ENCODE assay signal across 21 cellular contexts in the genomic region with DNA sequence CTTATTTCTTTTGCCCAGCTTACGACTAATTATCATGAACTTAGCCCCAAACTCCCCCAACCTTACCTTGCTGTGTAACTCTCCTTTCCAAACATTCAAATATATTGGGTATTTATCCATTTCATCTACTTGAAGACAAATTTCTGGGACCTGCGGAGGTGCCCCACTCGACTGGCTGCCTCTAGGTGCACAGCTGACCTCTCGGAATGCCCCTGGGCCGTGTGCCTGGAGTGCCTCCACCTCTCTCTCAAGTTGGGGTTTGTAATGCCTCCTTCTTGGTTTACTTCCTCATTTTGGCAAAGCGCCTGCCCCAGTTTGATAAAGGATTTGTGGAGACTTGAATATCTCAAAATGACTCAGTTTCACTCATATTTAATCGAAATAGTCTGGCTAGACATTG.
"Had no signal": no experiment of that assay in that cellular context is flagged by ENCODE, and none has a peak within 500 bp of the region (broad histone marks: within the 10 kb centered on the region; RNA-seq: fewer than 3 reads in every experiment).

No MANE protein-coding gene starts in this region.

- H3K4me3 Mint-ChIP-seq: activated naive CD8-positive, alpha-beta T cell treated with anti-CD3 and anti-CD28 coated beads, Interleukin-2, amount 10 ng/mL, durations not matched to agents 7 days and 5 days; activated T-helper 1 cell treated with anti-CD3 and anti-CD28 coated beads, Interleukin-12 subunit alpha, Interleukin-12 subunit beta, Interleukin-2, Interleukin-4 antibody, amounts not matched to agents 30 ng/mL and 10 ng/mL and 1 ng/mL, durations not matched to agents 14 hours and 24 hours and 36 hours; nephron; T-cell had no signal

- H3K4me3 ChIP-seq: dorsolateral prefrontal cortex, tibial nerve, vagina had no signal

- DNase-seq: activated CD4-positive, alpha-beta T cell treated with anti-CD3 and anti-CD28 coated beads, Interleukin-2, amount 50 U/mL, for 4 hours; activated naive CD8-positive, alpha-beta T cell treated with anti-CD3 and anti-CD28 coated beads, Interleukin-2, amount 10 ng/mL, durations not matched to agents 7 days and 5 days; amygdala; caudate nucleus; dorsolateral prefrontal cortex; foreskin keratinocyte; glutamatergic neuron; kidney; mammary epithelial cell; midbrain; stimulated activated CD4-positive, alpha-beta T cell treated with anti-CD3 and anti-CD28 coated beads, Interleukin-2, amount 100 ng/mL, for 24 hours; stimulated activated naive CD4-positive, alpha-beta T cell treated with Interleukin-2 at 50 U/mL for 16 hours; T-cell; T-helper 9 cell; WERI-Rb-1 had no signal

- ATAC-seq: foreskin keratinocyte, left lobe of liver, T-cell had no signal

- H3K9me3 Mint-ChIP-seq: activated naive CD8-positive, alpha-beta T cell treated with anti-CD3 and anti-CD28 coated beads, Interleukin-2, amount 10 ng/mL, durations not matched to agents 7 days and 5 days; activated T-helper 1 cell treated with anti-CD3 and anti-CD28 coated beads, Interleukin-12 subunit alpha, Interleukin-12 subunit beta, Interleukin-2, Interleukin-4 antibody, amounts not matched to agents 30 ng/mL and 10 ng/mL and 1 ng/mL, durations not matched to agents 14 hours and 24 hours and 36 hours; nephron; T-cell had no signal

- H3K27me3 Mint-ChIP-seq: activated naive CD8-positive, alpha-beta T cell treated with anti-CD3 and anti-CD28 coated beads, Interleukin-2, amount 10 ng/mL, durations not matched to agents 7 days and 5 days; T-cell had no signal

- H3K9me3 ChIP-seq: tibial nerve, vagina had no signal

- H3K4me1 Mint-ChIP-seq: nephron had no signal

- H3K27ac ChIP-seq: dorsolateral prefrontal cortex, epithelial cell of prostate, foreskin keratinocyte, tibial nerve, vagina, WERI-Rb-1 had no signal

- H3K27ac Mint-ChIP-seq: activated naive CD8-positive, alpha-beta T cell treated with anti-CD3 and anti-CD28 coated beads, Interleukin-2, amount 10 ng/mL, durations not matched to agents 7 days and 5 days; activated T-helper 1 cell treated with anti-CD3 and anti-CD28 coated beads, Interleukin-12 subunit alpha, Interleukin-12 subunit beta, Interleukin-2, Interleukin-4 antibody, amounts not matched to agents 30 ng/mL and 10 ng/mL and 1 ng/mL, durations not matched to agents 14 hours and 24 hours and 36 hours; nephron; T-cell had no signal

- H3K27me3 ChIP-seq: dorsolateral prefrontal cortex, foreskin keratinocyte, tibial nerve, vagina had no signal

- H3K4me1 ChIP-seq: foreskin keratinocyte, tibial nerve, vagina had no signal
